ENCODE assay signal across 8 cellular contexts in the genomic region with DNA sequence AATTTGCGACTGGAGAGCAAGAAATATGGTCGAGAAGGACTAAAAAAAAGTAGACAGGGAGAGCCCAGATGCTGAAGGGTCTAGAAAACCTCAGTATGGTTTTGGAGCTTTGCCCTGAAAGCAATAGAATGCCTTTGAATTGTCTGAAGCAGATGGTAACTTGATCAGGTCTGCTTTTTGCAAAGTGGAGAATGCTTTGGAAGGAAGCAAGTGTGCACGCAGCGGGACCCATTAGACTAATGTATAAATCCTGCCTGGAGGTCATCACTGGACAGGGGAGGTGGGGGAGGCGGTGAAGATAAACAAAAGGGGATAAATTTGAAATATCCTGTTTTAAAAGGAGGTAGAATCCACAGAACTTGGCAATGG.
DNase-seq lines count a peak whose midpoint lies in the region; ATAC-seq and TF ChIP-seq lines count a peak whose summit lies in the region.

No MANE protein-coding gene starts in this region.

- H3K27ac ChIP-seq in duodenal mucosa (ENCODE audit: low read depth, low read length) = no peak overlapping the region

- H3K9me3 Mint-ChIP-seq in nephron progenitor cell = no peaks in the 10 kb centered on the region

- H3K4me1 ChIP-seq in NT2/D1 (ENCODE audit: insufficient read depth, insufficient read length) (no peaks in the 10 kb centered on the region), duodenal mucosa (ENCODE audit: control insufficient read depth in 1 of 2, insufficient read depth in 2 of 2, low read length in 2 of 2) (peaks cover 20 to 30% of the 10 kb centered on the region in 2 donors)

- H3K4me3 ChIP-seq in NT2/D1 (ENCODE audit: insufficient read length, low read depth) (peak overlapping the region; percentile 32), duodenal mucosa (ENCODE audit: low read depth in 1 of 2, low read length in 2 of 2) (peak overlapping the region; percentile 75 to 94)

- TF ChIP-seq CTCF in nephron progenitor cell (IDR thresholded peaks at IDR 0.05) = no peak

- no peak for ATAC-seq in GM21723 (IDR thresholded peaks at IDR 0.05; ENCODE audit: unreplicated experiment)

- peaks cover 18% of the 10 kb centered on the region for H3K36me3 Mint-ChIP-seq in nephron progenitor cell (ENCODE audit: low read depth)

- peak overlapping the region; percentile 69 for H3K9ac ChIP-seq in NT2/D1 (ENCODE audit: insufficient read length, low read depth)
- peak overlapping the region; percentile 67 to 79 for H3K9ac ChIP-seq in duodenal mucosa (ENCODE audit: low read depth in 1 of 2, low read length in 2 of 2)

- no peaks in the 10 kb centered on the region for H3K27me3 ChIP-seq in NT2/D1 (ENCODE audit: insufficient read depth, insufficient read length)
- H3K27me3 ChIP-seq in duodenal mucosa (ENCODE audit: control insufficient read depth in 1 of 2, insufficient read depth in 2 of 2, low read length in 2 of 2) = no peaks in the 10 kb centered on the region

- peak; percentile 59 for DNase-seq in NCI-H82 (lab: John Stamatoyannopoulos, UW)
- DNase-seq in NCI-H82 treated with DMSO at 0.1 percent for 48 hours (lab: John Stamatoyannopoulos, UW; ENCODE audit: unreplicated experiment) = no peak
- no peak for DNase-seq in NT2/D1 (ENCODE audit: low read depth, low spot score)
- peak; percentile 46 for DNase-seq in nephron progenitor cell
- DNase-seq in cerebellar nuclear complex (lab: John Stamatoyannopoulos, UW) = no peak
- DNase-seq in iPS-NIHi11 (ENCODE audit: low spot score) = no peak

- peak overlapping the region; percentile 98 for H3K4me3 Mint-ChIP-seq in nephron progenitor cell

- no peaks in the 10 kb centered on the region for H3K9me3 ChIP-seq in NT2/D1 (ENCODE audit: insufficient read depth, low read length)
- H3K9me3 ChIP-seq in duodenal mucosa (ENCODE audit: control insufficient read depth in 1 of 2, low read length in 2 of 2) = no peaks in the 10 kb centered on the region

- peaks cover 31% of the 10 kb centered on the region for H3K4me1 Mint-ChIP-seq in nephron progenitor cell

- peaks cover 3% of the 10 kb centered on the region for H3K27me3 Mint-ChIP-seq in nephron progenitor cell (ENCODE audit: low read depth, poor library complexity)

- H3K27ac Mint-ChIP-seq in nephron progenitor cell = peak overlapping the region; percentile 73

- H3K36me3 ChIP-seq in NT2/D1 (ENCODE audit: insufficient read depth, insufficient read length, low read length) = peaks cover 24% of the 10 kb centered on the region
- peaks cover 9 to 31% of the 10 kb centered on the region in 2 donors for H3K36me3 ChIP-seq in duodenal mucosa (ENCODE audit: control insufficient read depth in 1 of 2, insufficient read depth in 2 of 2, low read length in 2 of 2)

Comparison
In these comparisons a context has a peak if more than half of its experiments do, and no peak if none do; other contexts are left out.
1. DNase-seq: peak in NCI-H82 (single experiment) and nephron progenitor cell (single experiment); none in NCI-H82 treated with DMSO at 0.1 percent for 48 hours (single experiment), NT2/D1 (single experiment), cerebellar nuclear complex (0 of 2) and iPS-NIHi11 (single experiment).